18 cellular contexts compared by ENCODE assay signal in the genomic region with DNA sequence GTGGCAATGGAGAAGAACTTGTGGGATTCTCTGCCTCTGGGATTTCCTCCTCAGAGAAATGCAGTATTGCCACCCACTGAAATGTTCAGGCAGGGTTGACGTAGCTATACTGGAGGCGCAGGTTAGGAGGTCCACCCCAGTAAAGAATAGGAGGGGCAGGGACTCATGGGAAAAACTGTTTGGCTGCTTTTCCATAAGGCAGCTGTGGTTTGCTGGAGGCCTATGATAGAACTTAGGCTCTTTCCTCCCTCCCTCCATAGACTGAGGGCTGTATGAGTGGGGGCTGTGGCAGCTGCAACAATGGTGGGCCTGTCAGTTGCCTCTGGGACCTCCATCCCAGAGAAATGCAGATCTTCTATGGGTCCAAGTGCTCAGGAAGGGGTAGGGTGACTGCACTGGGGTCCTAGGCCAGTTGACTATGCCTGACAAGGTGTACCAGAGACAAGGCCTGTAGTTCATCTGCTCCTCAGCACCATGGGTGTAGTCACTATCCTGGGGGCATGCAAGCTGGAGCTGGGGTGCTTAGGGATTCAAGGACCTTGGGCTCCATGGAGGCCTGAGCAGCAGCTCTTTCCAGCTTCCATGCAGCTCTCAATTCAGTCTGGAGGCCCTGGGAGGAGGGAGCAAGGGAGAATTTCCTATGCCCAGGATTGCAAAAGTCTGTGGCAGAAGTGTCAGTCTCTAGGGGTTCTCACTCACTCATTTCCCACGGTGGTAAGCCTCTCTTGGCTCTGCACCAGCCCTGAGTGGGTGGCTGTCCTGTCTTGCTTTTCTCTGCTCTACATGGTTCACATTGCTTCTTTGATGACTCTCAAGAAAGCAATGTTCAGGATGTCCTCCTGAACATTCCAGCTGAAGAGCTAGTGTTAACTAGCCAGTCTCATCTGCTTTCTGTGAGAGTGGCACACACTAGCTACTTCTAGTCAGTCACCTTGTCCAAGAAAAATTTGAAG.
DNase-seq lines count a peak whose midpoint lies in the region; ATAC-seq and TF ChIP-seq lines count a peak whose summit lies in the region.
"Had no signal": no experiment of that assay in that cellular context is flagged by ENCODE, and none has a peak within 500 bp of the region (broad histone marks: within the 10 kb centered on the region; RNA-seq: fewer than 3 reads in every experiment).

No MANE protein-coding gene starts in this region.

- peaks cover 8% of the 10 kb centered on the region for H3K9me3 ChIP-seq in mesenchymal stem cell (ENCODE audit: control insufficient read depth, low read length)
- H3K9me3 ChIP-seq: thoracic aorta had no signal

- no peak overlapping the region for H3K27ac Mint-ChIP-seq in activated T-helper 17 cell treated with anti-CD3 and anti-CD28 coated beads, Interleukin-2, amount 50 U/mL, for 72 hours
- H3K27ac Mint-ChIP-seq: activated naive CD8-positive, alpha-beta T cell treated with anti-CD3 and anti-CD28 coated beads for 36 hours had no signal

- H3K23ac ChIP-seq in mesenchymal stem cell (ENCODE audit: low read length in 2 of 2), result no peak overlapping the region

- no peak overlapping the region for H2BK120ac ChIP-seq in mesenchymal stem cell (ENCODE audit: low read depth, low read length)

- H3K4ac ChIP-seq in mesenchymal stem cell (ENCODE audit: low read depth in 1 of 2, low read length in 2 of 2), result peak overlapping the region in 1 of 2 experiments; percentile 17

- no peak overlapping the region for H3K4me3 ChIP-seq in AG10803 (ENCODE audit: low read length)
- no peak overlapping the region for H3K4me3 ChIP-seq in mesenchymal stem cell (ENCODE audit: insufficient read depth in 1 of 2, low read depth in 1 of 2, low read length in 2 of 2)
- H3K4me3 ChIP-seq: thoracic aorta had no signal

- H3K79me1 ChIP-seq in mesenchymal stem cell (replicated peaks; ENCODE audit: low read length, poor library complexity, severe bottlenecking), result no peaks in the 10 kb centered on the region

- H3K4me2 ChIP-seq in mesenchymal stem cell (ENCODE audit: low read length, poor library complexity, severe bottlenecking), result no peak overlapping the region
- H3K4me2 ChIP-seq: KMS-11 had no signal

- no peak overlapping the region for H4K8ac ChIP-seq in mesenchymal stem cell (ENCODE audit: low read length)

- no peak for TF ChIP-seq CTCF in AG10803 (conservative IDR thresholded peaks at IDR 0.05; ENCODE audit: low read length)

- no peak overlapping the region for H3K4me3 Mint-ChIP-seq in activated T-helper 17 cell treated with anti-CD3 and anti-CD28 coated beads, Interleukin-2, amount 50 U/mL, for 72 hours
- H3K4me3 Mint-ChIP-seq: activated naive CD8-positive, alpha-beta T cell treated with anti-CD3 and anti-CD28 coated beads for 36 hours; T-helper 1 cell treated with Interleukin-12 subunit alpha and Interleukin-12 subunit beta and Interleukin-4 antibody, amounts not matched to agents 30 μg/mL and 1 μg/mL, for 36 hours had no signal

- H3K9ac ChIP-seq in mesenchymal stem cell (ENCODE audit: low read length), result no peak overlapping the region
- H3K9ac ChIP-seq: KMS-11 had no signal

- no peaks in the 10 kb centered on the region for H3K36me3 Mint-ChIP-seq in activated T-helper 17 cell treated with anti-CD3 and anti-CD28 coated beads, Interleukin-2, amount 50 U/mL, for 72 hours (ENCODE audit: low read depth)
- H3K36me3 Mint-ChIP-seq: activated naive CD8-positive, alpha-beta T cell treated with anti-CD3 and anti-CD28 coated beads for 36 hours had no signal

- H2BK12ac ChIP-seq in mesenchymal stem cell (ENCODE audit: low read length in 2 of 2), result no peak overlapping the region

- DNase-seq in AG10803 (ENCODE audit: low read depth) (peak; percentile 76), brain pericyte (ENCODE audit: low read depth, low spot score) (peak; percentile 13), mesenchymal stem cell (peak; percentile 71), NCI-H187 (lab: John Stamatoyannopoulos, UW) (no peak)
- DNase-seq: activated naive CD8-positive, alpha-beta T cell treated with anti-CD3 and anti-CD28 coated beads for 36 hours; activated T-cell treated with anti-CD3 and anti-CD28 coated beads for 4 hours; AML-193; DMS 273 treated with DMSO at 0.1 percent for 48 hours; NCI-H1694 treated with DMSO at 0.1 percent for 48 hours; NCI-H526 treated with DMSO at 0.1 percent for 48 hours had no signal

- 67% methylated on average over 3 of the region's 3 CpGs for WGBS in mesenchymal stem cell

- H2BK5ac ChIP-seq in mesenchymal stem cell (ENCODE audit: low read depth, low read length, poor library complexity, severe bottlenecking), result no peak overlapping the region

- no peak overlapping the region for H2BK15ac ChIP-seq in mesenchymal stem cell (ENCODE audit: low read depth, poor library complexity, severe bottlenecking)

- no peaks in the 10 kb centered on the region for H3K4me1 Mint-ChIP-seq in activated T-helper 17 cell treated with anti-CD3 and anti-CD28 coated beads, Interleukin-2, amount 50 U/mL, for 72 hours

- H3K18ac ChIP-seq in mesenchymal stem cell (ENCODE audit: low read depth in 1 of 2, low read length in 2 of 2), result peak overlapping the region; percentile 54 to 62

- no peaks in the 10 kb centered on the region for H3K9me3 Mint-ChIP-seq in activated T-helper 17 cell treated with anti-CD3 and anti-CD28 coated beads, Interleukin-2, amount 50 U/mL, for 72 hours
- H3K9me3 Mint-ChIP-seq: activated naive CD8-positive, alpha-beta T cell treated with anti-CD3 and anti-CD28 coated beads for 36 hours; T-helper 1 cell treated with Interleukin-12 subunit alpha and Interleukin-12 subunit beta and Interleukin-4 antibody, amounts not matched to agents 30 μg/mL and 1 μg/mL, for 36 hours had no signal

- H3K27me3 Mint-ChIP-seq in activated T-helper 17 cell treated with anti-CD3 and anti-CD28 coated beads, Interleukin-2, amount 50 U/mL, for 72 hours, result no peaks in the 10 kb centered on the region
- H3K27me3 Mint-ChIP-seq: activated naive CD8-positive, alpha-beta T cell treated with anti-CD3 and anti-CD28 coated beads for 36 hours had no signal

- no peaks in the 10 kb centered on the region for H3K4me1 ChIP-seq in mesenchymal stem cell (ENCODE audit: control insufficient read depth, insufficient read depth, low read depth, low read length)

- no peak overlapping the region for H3K27ac ChIP-seq in mesenchymal stem cell (ENCODE audit: low read length, poor library complexity, severe bottlenecking)
- H3K27ac ChIP-seq: KMS-11, thoracic aorta had no signal

- ATAC-seq in HG03060 (IDR thresholded peaks at IDR 0.05; ENCODE audit: low read depth, unreplicated experiment), result peak; percentile 77
- ATAC-seq in HG03520 (IDR thresholded peaks at IDR 0.05; ENCODE audit: unreplicated experiment), result no peak
- no peak for ATAC-seq in GM21737 (IDR thresholded peaks at IDR 0.05; ENCODE audit: unreplicated experiment)
- ATAC-seq in activated T-helper 17 cell treated with anti-CD3 and anti-CD28 coated beads, Interleukin-2, amount 50 U/mL, for 72 hours (replicated peaks), result no peak
- ATAC-seq: Panc1 had no signal

- H3K14ac ChIP-seq in mesenchymal stem cell (ENCODE audit: low read length in 2 of 2), result no peak overlapping the region

- H4K91ac ChIP-seq in mesenchymal stem cell (ENCODE audit: low read length), result no peak overlapping the region

- H2AFZ ChIP-seq in mesenchymal stem cell (ENCODE audit: low read depth, low read length), result no peak overlapping the region

- no peaks in the 10 kb centered on the region for H3K36me3 ChIP-seq in mesenchymal stem cell (ENCODE audit: control insufficient read depth in 1 of 2, insufficient read depth in 2 of 2, low read depth in 1 of 2, low read length in 2 of 2)
- H3K36me3 ChIP-seq: thoracic aorta had no signal

- H2AK5ac ChIP-seq in mesenchymal stem cell (ENCODE audit: low read length, severe bottlenecking), result no peak overlapping the region

- H3K27me3 ChIP-seq in mesenchymal stem cell (ENCODE audit: control insufficient read depth in 1 of 2, insufficient read depth in 1 of 2, low read length in 2 of 2), result no peaks in the 10 kb centered on the region

Comparison
In these comparisons a context has a peak if more than half of its experiments do, and no peak if none do; other contexts are left out.
1. DNase-seq: peak in AG10803 (single experiment), brain pericyte (single experiment) and mesenchymal stem cell (single experiment); none in NCI-H187 (0 of 2).